ENCODE assay signal across 8 cellular contexts in genomic region chr1:149700220-149700619, GRCh38.
DNase-seq lines count a peak whose midpoint lies in the region; ATAC-seq and TF ChIP-seq lines count a peak whose summit lies in the region.
"Not testable (repeated sequence)": the region's sequence is repeated elsewhere in the genome, so short reads cannot be mapped to it uniquely, and the experiment has no call there.

No MANE protein-coding gene starts in this region.

- not testable (repeated sequence) for H3K27me3 ChIP-seq in CD8-positive, alpha-beta T cell (ENCODE audit: insufficient read depth, low read length)

- H3K27me3 Mint-ChIP-seq in CD8-positive, alpha-beta T cell (ENCODE audit: low read depth); activated CD4-positive, alpha-beta T cell treated with anti-CD3 and anti-CD28 coated beads for 36 hours; activated CD8-positive, alpha-beta T cell treated with anti-CD3 and anti-CD28 coated beads for 36 hours; activated T-cell treated with anti-CD3 and anti-CD28 coated beads, Interleukin-2, amount 50 U/mL, for 24 hours; activated naive CD8-positive, alpha-beta T cell treated with anti-CD3 and anti-CD28 coated beads for 36 hours; naive B cell: not testable (repeated sequence)

- not testable (repeated sequence) for ATAC-seq in CD8-positive, alpha-beta T cell; activated CD4-positive, alpha-beta T cell treated with anti-CD3 and anti-CD28 coated beads for 36 hours; activated CD8-positive, alpha-beta T cell treated with anti-CD3 and anti-CD28 coated beads for 36 hours; naive B cell (ENCODE audit: low read depth in 2 of 2)

- not testable (repeated sequence) for DNase-seq in CD8-positive, alpha-beta T cell
- peak; percentile 8 for DNase-seq in activated CD4-positive, alpha-beta T cell treated with anti-CD3 and anti-CD28 coated beads for 36 hours
- DNase-seq in activated CD8-positive, alpha-beta T cell treated with anti-CD3 and anti-CD28 coated beads for 36 hours, result peak; percentile 6
- DNase-seq in activated T-cell treated with anti-CD3 and anti-CD28 coated beads, Interleukin-2, amount 50 U/mL, for 24 hours, result peak; percentile 31
- peak; percentile 55 for DNase-seq in activated effector memory CD4-positive, alpha-beta T cell treated with anti-CD3 and anti-CD28 coated beads, Interleukin-2, amount 50 U/mL, for 16 hours
- DNase-seq in activated naive CD8-positive, alpha-beta T cell treated with anti-CD3 and anti-CD28 coated beads for 36 hours, result peak; percentile 4
- peak; percentile 1 for DNase-seq in naive B cell
- DNase-seq in stimulated activated CD4-positive, alpha-beta T cell treated with anti-CD3 and anti-CD28 coated beads, Interleukin-15, amount 100 ng/mL, for 24 hours, result peak; percentile 3

- POLR2A ChIA-PET in CD8-positive, alpha-beta T cell (lab: Charles Lee); activated CD4-positive, alpha-beta T cell treated with anti-CD3 and anti-CD28 coated beads for 36 hours (lab: Charles Lee); activated CD8-positive, alpha-beta T cell treated with anti-CD3 and anti-CD28 coated beads for 36 hours (lab: Charles Lee): not testable (repeated sequence)

- not testable (repeated sequence) for TF ChIP-seq CTCF in CD8-positive, alpha-beta T cell (IDR thresholded peaks at IDR 0.05); activated CD8-positive, alpha-beta T cell treated with anti-CD3 and anti-CD28 coated beads for 36 hours (IDR thresholded peaks at IDR 0.05)

- H3K9me3 ChIP-seq in CD8-positive, alpha-beta T cell (ENCODE audit: low read length), result not testable (repeated sequence)

- H3K4me1 ChIP-seq in CD8-positive, alpha-beta T cell (ENCODE audit: insufficient read depth, low read length), result not testable (repeated sequence)

- peak overlapping the region; percentile 49 for H3K4me3 Mint-ChIP-seq in CD8-positive, alpha-beta T cell
- not testable (repeated sequence) for H3K4me3 Mint-ChIP-seq in activated CD4-positive, alpha-beta T cell treated with anti-CD3 and anti-CD28 coated beads for 36 hours; activated CD8-positive, alpha-beta T cell treated with anti-CD3 and anti-CD28 coated beads for 36 hours; activated T-cell treated with anti-CD3 and anti-CD28 coated beads, Interleukin-2, amount 50 U/mL, for 24 hours; activated naive CD8-positive, alpha-beta T cell treated with anti-CD3 and anti-CD28 coated beads for 36 hours; naive B cell

- H3K9me3 Mint-ChIP-seq in CD8-positive, alpha-beta T cell; activated CD4-positive, alpha-beta T cell treated with anti-CD3 and anti-CD28 coated beads for 36 hours (ENCODE audit: low read depth); activated CD8-positive, alpha-beta T cell treated with anti-CD3 and anti-CD28 coated beads for 36 hours; activated T-cell treated with anti-CD3 and anti-CD28 coated beads, Interleukin-2, amount 50 U/mL, for 24 hours; activated naive CD8-positive, alpha-beta T cell treated with anti-CD3 and anti-CD28 coated beads for 36 hours; naive B cell: not testable (repeated sequence)

- not testable (repeated sequence) for H3K36me3 Mint-ChIP-seq in CD8-positive, alpha-beta T cell; activated CD4-positive, alpha-beta T cell treated with anti-CD3 and anti-CD28 coated beads for 36 hours (ENCODE audit: low read depth); activated CD8-positive, alpha-beta T cell treated with anti-CD3 and anti-CD28 coated beads for 36 hours (ENCODE audit: low read depth); activated T-cell treated with anti-CD3 and anti-CD28 coated beads, Interleukin-2, amount 50 U/mL, for 24 hours (ENCODE audit: low read depth); activated naive CD8-positive, alpha-beta T cell treated with anti-CD3 and anti-CD28 coated beads for 36 hours; naive B cell

- not testable (repeated sequence) for H3K27ac Mint-ChIP-seq in CD8-positive, alpha-beta T cell; activated CD4-positive, alpha-beta T cell treated with anti-CD3 and anti-CD28 coated beads for 36 hours; activated CD8-positive, alpha-beta T cell treated with anti-CD3 and anti-CD28 coated beads for 36 hours; activated T-cell treated with anti-CD3 and anti-CD28 coated beads, Interleukin-2, amount 50 U/mL, for 24 hours; activated naive CD8-positive, alpha-beta T cell treated with anti-CD3 and anti-CD28 coated beads for 36 hours; naive B cell

- H3K36me3 ChIP-seq in CD8-positive, alpha-beta T cell (ENCODE audit: insufficient read depth, low read length), result not testable (repeated sequence)

- H3K4me1 Mint-ChIP-seq in CD8-positive, alpha-beta T cell (ENCODE audit: low read depth); activated CD4-positive, alpha-beta T cell treated with anti-CD3 and anti-CD28 coated beads for 36 hours; activated CD8-positive, alpha-beta T cell treated with anti-CD3 and anti-CD28 coated beads for 36 hours (ENCODE audit: low read depth); activated T-cell treated with anti-CD3 and anti-CD28 coated beads, Interleukin-2, amount 50 U/mL, for 24 hours (ENCODE audit: low read depth); activated naive CD8-positive, alpha-beta T cell treated with anti-CD3 and anti-CD28 coated beads for 36 hours; naive B cell: not testable (repeated sequence)

- intact Hi-C loops in CD8-positive, alpha-beta T cell (cut with DNase I, micrococcal nuclease); activated CD4-positive, alpha-beta T cell treated with anti-CD3 and anti-CD28 coated beads for 36 hours (cut with DNase I, micrococcal nuclease); activated CD8-positive, alpha-beta T cell treated with anti-CD3 and anti-CD28 coated beads for 36 hours (cut with micrococcal nuclease): not testable (repeated sequence)

- not testable (repeated sequence) for H3K27ac ChIP-seq in CD8-positive, alpha-beta T cell (ENCODE audit: low read depth, low read length)

- not testable (repeated sequence) for H3K4me3 ChIP-seq in CD8-positive, alpha-beta T cell (ENCODE audit: low read depth, low read length)

- CTCF ChIA-PET in CD8-positive, alpha-beta T cell (lab: Charles Lee); activated CD4-positive, alpha-beta T cell treated with anti-CD3 and anti-CD28 coated beads for 36 hours (lab: Charles Lee); activated CD8-positive, alpha-beta T cell treated with anti-CD3 and anti-CD28 coated beads for 36 hours (lab: Charles Lee): not testable (repeated sequence)
